ENCODE assay signal across 1 cellular context in the genomic region with DNA sequence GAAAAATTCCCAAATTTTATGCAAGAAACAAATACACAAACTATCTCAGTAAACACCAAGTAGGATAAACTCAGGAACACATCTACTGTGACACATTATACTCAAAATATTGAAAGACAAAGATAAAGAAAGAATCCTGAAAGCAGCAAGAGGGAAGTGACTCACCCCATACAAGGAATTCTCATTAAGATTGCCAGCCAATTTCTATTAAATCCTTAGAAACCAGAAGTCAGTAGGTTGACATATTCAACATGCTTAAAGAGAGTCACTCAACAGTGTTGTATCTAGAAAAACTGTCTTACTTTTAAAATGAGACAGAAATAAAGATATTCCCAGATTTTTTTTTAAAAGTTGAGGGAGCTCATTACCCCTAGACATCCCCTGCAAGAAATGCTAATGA.
TF ChIP-seq lines count a peak whose summit lies in the region.

No MANE protein-coding gene starts in this region.

TF ChIP-seq in A549, 52 proteins besides CTCF, POLR2A, EP300 and RAD21:
- TF ChIP-seq FOSL2 (IDR thresholded peaks at IDR 0.05), result no peak
- peak; percentile 19; the same call in 1 of the 2 replicates for TF ChIP-seq FOSL2 (CRISPR knock-in tag; IDR thresholded peaks at IDR 0.05)
- no peak for TF ChIP-seq EHMT2 (IDR thresholded peaks at IDR 0.05; ENCODE audit: low read depth)
